Comparison of ENCODE assay signal across 1 cellular context in the genomic region with DNA sequence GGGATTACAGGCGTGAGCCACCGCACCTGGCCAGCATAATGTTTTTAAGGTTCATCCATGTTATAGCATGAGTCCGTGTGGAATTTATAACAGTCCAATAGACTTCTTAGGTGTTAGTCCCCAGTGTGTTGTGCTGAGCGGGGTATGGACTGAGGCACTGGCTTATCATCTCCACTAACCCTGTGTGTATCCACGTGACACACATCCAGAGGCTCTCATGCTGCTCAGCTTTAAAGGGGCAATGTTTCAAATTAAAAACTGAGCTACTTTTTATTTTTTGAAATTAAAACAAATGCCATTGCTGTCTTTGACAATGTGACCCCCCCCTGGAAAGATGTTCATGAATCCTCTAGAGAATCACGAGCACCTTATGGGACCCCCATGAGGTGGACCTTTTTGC.
TF ChIP-seq lines count a peak whose summit lies in the region.

No MANE protein-coding gene starts in this region.

TF ChIP-seq in GM12878, 131 proteins besides CTCF, POLR2A, EP300 and RAD21:
- TF ChIP-seq IRF4 (IDR thresholded peaks at IDR 0.05; ENCODE audit: low read depth, low read length) (no peak), RAD51 (IDR thresholded peaks at IDR 0.05) (peak; percentile 58; the same call in 1 of the 2 replicates), HDGF (IDR thresholded peaks at IDR 0.05) (0 out of 2 replicates have a peak, but pooled peaks have one; percentile 39)
TF ChIP-seq in GM12878: peak in this region for 2.
